Comparison of ENCODE assay signal across 22 cellular contexts in genomic region chr10:114539623-114540022, GRCh38.
DNase-seq lines count a peak whose midpoint lies in the region; ATAC-seq and TF ChIP-seq lines count a peak whose summit lies in the region.
"Had no signal": no experiment of that assay in that cellular context is flagged by ENCODE, and none has a peak within 500 bp of the region (broad histone marks: within the 10 kb centered on the region; RNA-seq: fewer than 3 reads in every experiment).

No MANE protein-coding gene starts in this region.

- no peaks in the 10 kb centered on the region for H3K27me3 ChIP-seq in CD8-positive, alpha-beta T cell (ENCODE audit: insufficient read depth, low read length)
- H3K27me3 ChIP-seq: cardiac muscle cell had no signal

- no peak for ATAC-seq in CD8-positive, alpha-beta T cell
- ATAC-seq in activated CD8-positive, alpha-beta T cell treated with anti-CD3 and anti-CD28 coated beads, Interleukin-2, amount 10 ng/mL, durations not matched to agents 7 days and 5 days = no peak
- ATAC-seq in GM19328 (IDR thresholded peaks at IDR 0.05; ENCODE audit: unreplicated experiment) = no peak
- ATAC-seq: left lobe of liver, PC-3 had no signal

- no peaks in the 10 kb centered on the region for H3K9me3 Mint-ChIP-seq in activated CD4-positive, alpha-beta T cell treated with anti-CD3 and anti-CD28 coated beads, Interleukin-2, amount 10 ng/mL, durations not matched to agents 7 days and 5 days
- no peaks in the 10 kb centered on the region for H3K9me3 Mint-ChIP-seq in CD8-positive, alpha-beta T cell
- H3K9me3 Mint-ChIP-seq in activated CD8-positive, alpha-beta T cell treated with anti-CD3 and anti-CD28 coated beads, Interleukin-2, amount 10 ng/mL, durations not matched to agents 7 days and 5 days (ENCODE audit: insufficient read depth) = no peaks in the 10 kb centered on the region

- H3K9me3 ChIP-seq in CD8-positive, alpha-beta T cell (ENCODE audit: low read length) = no peaks in the 10 kb centered on the region
- H3K9me3 ChIP-seq: neutrophil had no signal

- peaks cover 75% of the 10 kb centered on the region for H3K4me1 ChIP-seq in CD8-positive, alpha-beta T cell (ENCODE audit: insufficient read depth, low read length)

- peaks cover 1% of the 10 kb centered on the region for H3K36me3 Mint-ChIP-seq in activated CD4-positive, alpha-beta T cell treated with anti-CD3 and anti-CD28 coated beads, Interleukin-2, amount 10 ng/mL, durations not matched to agents 7 days and 5 days (ENCODE audit: low read depth)
- no peaks in the 10 kb centered on the region for H3K36me3 Mint-ChIP-seq in CD8-positive, alpha-beta T cell
- no peaks in the 10 kb centered on the region for H3K36me3 Mint-ChIP-seq in activated CD8-positive, alpha-beta T cell treated with anti-CD3 and anti-CD28 coated beads, Interleukin-2, amount 10 ng/mL, durations not matched to agents 7 days and 5 days (ENCODE audit: low read depth)

- peak overlapping the region; percentile 97 for H3K27ac Mint-ChIP-seq in activated CD4-positive, alpha-beta T cell treated with anti-CD3 and anti-CD28 coated beads, Interleukin-2, amount 10 ng/mL, durations not matched to agents 7 days and 5 days
- H3K27ac Mint-ChIP-seq in CD8-positive, alpha-beta T cell = peak overlapping the region; percentile 99
- H3K27ac Mint-ChIP-seq in activated CD8-positive, alpha-beta T cell treated with anti-CD3 and anti-CD28 coated beads, Interleukin-2, amount 10 ng/mL, durations not matched to agents 7 days and 5 days = peak overlapping the region; percentile 98

- peaks cover 86% of the 10 kb centered on the region for H3K4me1 Mint-ChIP-seq in activated CD4-positive, alpha-beta T cell treated with anti-CD3 and anti-CD28 coated beads, Interleukin-2, amount 10 ng/mL, durations not matched to agents 7 days and 5 days
- peaks cover 87% of the 10 kb centered on the region for H3K4me1 Mint-ChIP-seq in CD8-positive, alpha-beta T cell (ENCODE audit: low read depth)
- H3K4me1 Mint-ChIP-seq in activated CD8-positive, alpha-beta T cell treated with anti-CD3 and anti-CD28 coated beads, Interleukin-2, amount 10 ng/mL, durations not matched to agents 7 days and 5 days (ENCODE audit: low read depth) = peaks cover 83% of the 10 kb centered on the region

- intact Hi-C loops in CD8-positive, alpha-beta T cell (cut with DNase I, micrococcal nuclease) = loop anchor here (2.0 to 5.0 kb wide), 3 partner anchors 283 to 367 kb away; partner anchors contain the start of genes CCDC186 (in 2 of the 2) and FHIP2A (in 2 of the 2)

- no peak for DNase-seq in activated CD4-positive, alpha-beta T cell treated with anti-CD3 and anti-CD28 coated beads, Interleukin-2, amount 10 ng/mL, durations not matched to agents 7 days and 5 days
- DNase-seq in activated CD4-positive, alpha-beta T cell treated with anti-CD3 and anti-CD28 coated beads, Interleukin-2, amount 50 U/mL, for 48 hours = no peak
- no peak for DNase-seq in CD8-positive, alpha-beta T cell
- DNase-seq in activated CD8-positive, alpha-beta T cell treated with anti-CD3 and anti-CD28 coated beads, Interleukin-2, amount 10 ng/mL, durations not matched to agents 7 days and 5 days = no peak
- DNase-seq in islet precursor cell (peak; percentile 65), retina (no peak), DMS53 (lab: John Stamatoyannopoulos, UW) (no peak)
- DNase-seq: amniotic stem cell; C1 segment of cervical spinal cord; foreskin melanocyte; HCEC 1CT; NCI-H1436; NCI-H2171 treated with DMSO at 0.1 percent for 48 hours; NCI-H748 treated with DMSO at 0.1 percent for 48 hours; PC-3; SIG-M5; stimulated activated CD4-positive, alpha-beta T cell treated with anti-CD3 and anti-CD28 coated beads, Interleukin-4, amount 100 ng/mL, for 24 hours had no signal

- CTCF ChIA-PET in activated CD4-positive, alpha-beta T cell treated with anti-CD3 and anti-CD28 coated beads, Interleukin-2, amount 10 ng/mL, durations not matched to agents 7 days and 5 days (lab: Charles Lee) = interaction anchor here (0.7 to 6.0 kb wide), 5 partner anchors 13 to 161 kb away, joined by 3 to 51 read pairs (median 4); no protein-coding TSS in a partner anchor
- CTCF ChIA-PET in CD8-positive, alpha-beta T cell (lab: Charles Lee) = interaction anchor here (0.8 to 20.9 kb wide), 6 partner anchors 8 to 68 kb away, joined by 3 to 312 read pairs (median 6); no protein-coding TSS in a partner anchor
- CTCF ChIA-PET in activated CD8-positive, alpha-beta T cell treated with anti-CD3 and anti-CD28 coated beads, Interleukin-2, amount 10 ng/mL, durations not matched to agents 7 days and 5 days (lab: Charles Lee) = interaction anchor here (0.9 to 17.3 kb wide), 7 partner anchors 10 to 235 kb away, joined by 3 to 421 read pairs (median 9); no protein-coding TSS in a partner anchor

- no peaks in the 10 kb centered on the region for H3K27me3 Mint-ChIP-seq in activated CD4-positive, alpha-beta T cell treated with anti-CD3 and anti-CD28 coated beads, Interleukin-2, amount 10 ng/mL, durations not matched to agents 7 days and 5 days
- H3K27me3 Mint-ChIP-seq in CD8-positive, alpha-beta T cell (ENCODE audit: low read depth) = no peaks in the 10 kb centered on the region
- no peaks in the 10 kb centered on the region for H3K27me3 Mint-ChIP-seq in activated CD8-positive, alpha-beta T cell treated with anti-CD3 and anti-CD28 coated beads, Interleukin-2, amount 10 ng/mL, durations not matched to agents 7 days and 5 days (ENCODE audit: low read depth)

- POLR2A ChIA-PET in activated CD4-positive, alpha-beta T cell treated with anti-CD3 and anti-CD28 coated beads, Interleukin-2, amount 10 ng/mL, durations not matched to agents 7 days and 5 days (lab: Charles Lee) = interaction anchor here (0.6 to 0.9 kb wide), 2 partner anchors 13 to 66 kb away, joined by 3 read pairs; no protein-coding TSS in a partner anchor
- POLR2A ChIA-PET in CD8-positive, alpha-beta T cell (lab: Charles Lee) = interaction anchor here (0.8 to 13.0 kb wide), 4 partner anchors 14 to 58 kb away, joined by 3 to 209 read pairs (median 16); no protein-coding TSS in a partner anchor
- POLR2A ChIA-PET in activated CD8-positive, alpha-beta T cell treated with anti-CD3 and anti-CD28 coated beads, Interleukin-2, amount 10 ng/mL, durations not matched to agents 7 days and 5 days (lab: Charles Lee) = interaction anchor here (0.7 to 12.0 kb wide), 8 partner anchors 8 to 282 kb away, joined by 3 to 226 read pairs (median 5); partner anchors contain the start of gene FHIP2A

- no peak overlapping the region for H3K4me3 ChIP-seq in CD8-positive, alpha-beta T cell (ENCODE audit: low read depth, low read length)
- H3K4me3 ChIP-seq: cardiac muscle cell, smooth muscle cell had no signal

- H3K36me3 ChIP-seq in CD8-positive, alpha-beta T cell (ENCODE audit: insufficient read depth, low read length) = no peaks in the 10 kb centered on the region
- H3K36me3 ChIP-seq: neutrophil had no signal

- no peak overlapping the region for H3K4me3 Mint-ChIP-seq in activated CD4-positive, alpha-beta T cell treated with anti-CD3 and anti-CD28 coated beads, Interleukin-2, amount 10 ng/mL, durations not matched to agents 7 days and 5 days
- H3K4me3 Mint-ChIP-seq in CD8-positive, alpha-beta T cell = peak overlapping the region; percentile 15
- H3K4me3 Mint-ChIP-seq in activated CD8-positive, alpha-beta T cell treated with anti-CD3 and anti-CD28 coated beads, Interleukin-2, amount 10 ng/mL, durations not matched to agents 7 days and 5 days = no peak overlapping the region

- H3K27ac ChIP-seq in CD8-positive, alpha-beta T cell (ENCODE audit: low read depth, low read length) = peak overlapping the region; percentile 88
- H3K27ac ChIP-seq: cardiac muscle cell, neutrophil had no signal

- no peak for TF ChIP-seq CTCF in CD8-positive, alpha-beta T cell (IDR thresholded peaks at IDR 0.05)
